16 cellular contexts compared by ENCODE assay signal in the genomic region with DNA sequence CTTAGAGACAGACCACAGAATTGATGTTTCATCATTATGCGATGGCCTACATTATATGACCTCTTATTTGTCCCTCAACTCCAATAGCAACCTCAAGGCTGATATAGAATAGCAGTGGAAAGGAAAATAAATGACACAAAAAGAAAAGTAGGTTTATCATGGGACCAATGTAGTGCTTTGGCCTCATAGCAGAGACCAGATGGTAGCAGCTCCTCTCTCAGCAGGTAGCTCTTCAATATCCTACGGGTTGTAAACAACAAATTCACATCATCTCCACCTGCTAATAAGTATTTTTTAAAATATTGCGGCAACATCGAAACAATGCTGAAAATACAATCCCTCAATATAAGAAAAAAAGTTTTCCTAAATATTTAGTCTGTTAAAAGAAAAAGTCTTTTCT.
DNase-seq lines count a peak whose midpoint lies in the region; ATAC-seq and TF ChIP-seq lines count a peak whose summit lies in the region.
"Had no signal": no experiment of that assay in that cellular context is flagged by ENCODE, and none has a peak within 500 bp of the region (broad histone marks: within the 10 kb centered on the region; RNA-seq: fewer than 3 reads in every experiment).

No MANE protein-coding gene starts in this region.

- no peak overlapping the region for H3K27ac ChIP-seq in tibial artery
- H3K27ac ChIP-seq: BLaER1 treated with 17β-estradiol and CSF1 and Interleukin-3, amounts not matched to agents 10 nM and 100 nM had no signal

- H3K4me3 ChIP-seq in tibial artery: no peak overlapping the region
- H3K4me3 ChIP-seq: BLaER1 treated with 17β-estradiol and CSF1 and Interleukin-3, amounts not matched to agents 10 nM and 100 nM; GM23338 had no signal

- no peaks in the 10 kb centered on the region for H3K27me3 ChIP-seq in tibial artery
- H3K27me3 ChIP-seq: BLaER1 treated with 17β-estradiol and CSF1 and Interleukin-3, amounts not matched to agents 10 nM and 100 nM had no signal

- no peak for TF ChIP-seq CTCF in tibial artery (IDR thresholded peaks at IDR 0.05)

- H3K4me1 ChIP-seq in tibial artery: peaks cover 0 to 11% (median 3%) of the 10 kb centered on the region in 4 donors

- peak; percentile 54 for DNase-seq in DMS 273 treated with DMSO at 0.1 percent for 48 hours (lab: John Stamatoyannopoulos, UW)
- DNase-seq in NCI-H2171 (lab: John Stamatoyannopoulos, UW): peak; percentile 67
- peak; percentile 21 for DNase-seq in NCI-H524 treated with DMSO at 0.1 percent for 48 hours (lab: John Stamatoyannopoulos, UW)
- peak; percentile 94 for DNase-seq in cerebellar cortex (ENCODE audit: low spot score)
- DNase-seq in activated T-cell treated with anti-CD3 and anti-CD28 coated beads, Interleukin-2, amount 50 U/mL, for 1 hour: no peak
- no peak for DNase-seq in tibial artery
- DNase-seq: ACHN; CD4-positive, CD25-positive, alpha-beta regulatory T cell; DND-41; GF-D8; H7; IMR-90 had no signal

- ATAC-seq in HG03039 (IDR thresholded peaks at IDR 0.05; ENCODE audit: unreplicated experiment): no peak
- no peak for ATAC-seq in GM18873 (IDR thresholded peaks at IDR 0.05; ENCODE audit: low FRiP score, unreplicated experiment)
- ATAC-seq: GM23338 had no signal

- no peaks in the 10 kb centered on the region for H3K36me3 ChIP-seq in tibial artery

- H3K9me3 ChIP-seq in tibial artery: no peaks in the 10 kb centered on the region

- intact Hi-C loops in tibial artery (cut with DNase I; ENCODE audit: low total_unique reads): no loop called here

Comparison
In these comparisons a context has a peak if more than half of its experiments do, and no peak if none do; other contexts are left out.
1. DNase-seq: peak in DMS 273 treated with DMSO at 0.1 percent for 48 hours (single experiment), NCI-H2171 (single experiment), NCI-H524 treated with DMSO at 0.1 percent for 48 hours (single experiment) and cerebellar cortex (single experiment); none in activated T-cell treated with anti-CD3 and anti-CD28 coated beads, Interleukin-2, amount 50 U/mL, for 1 hour (single experiment) and tibial artery (0 of 2).